In genomic region chr2:44934521-44934961, GRCh38 we compare ENCODE assay signal across 13 cellular contexts. TPM values are rescaled to one million over a fixed set of nuclear protein-coding genes. Genes with fewer than 3 reads are reported as not detected.
A peak's percentile ranks its signal among the peaks of the same experiment; 100 is the strongest.
DNase-seq lines count a peak whose midpoint lies in the region; ATAC-seq and TF ChIP-seq lines count a peak whose summit lies in the region.
"Had no signal": no experiment of that assay in that cellular context is flagged by ENCODE, and none has a peak within 500 bp of the region (broad histone marks: within the 10 kb centered on the region; RNA-seq: fewer than 3 reads in every experiment).

No MANE protein-coding gene starts in this region.

- H3K4me1 ChIP-seq in heart left ventricle = peaks cover 2 to 59% (median 20%) of the 10 kb centered on the region in 12 donors

- H3K9me3 ChIP-seq in heart left ventricle = no peaks in the 10 kb centered on the region

- no peak for TF ChIP-seq CTCF in heart left ventricle (IDR thresholded peaks at IDR 0.05)
- no peak for TF ChIP-seq CTCF in glutamatergic neuron (IDR thresholded peaks at IDR 0.05; ENCODE audit: partially characterized antibody, unreplicated experiment)

- H3K36me3 ChIP-seq in heart left ventricle = no peaks in the 10 kb centered on the region

- H3K4me3 ChIP-seq in heart left ventricle = peak overlapping the region in 7 of 12 donors; percentile 16 to 33 (median 25)
- H3K4me3 ChIP-seq: GM12878 had no signal

- peaks cover 8% of the 10 kb centered on the region for H3K4me1 Mint-ChIP-seq in glutamatergic neuron (ENCODE audit: low read depth, unreplicated experiment)
- peaks cover 87% of the 10 kb centered on the region for H3K4me1 Mint-ChIP-seq in stimulated activated naive CD8-positive, alpha-beta T cell treated with anti-CD3 and anti-CD28 coated beads, Interleukin-15, amount 100 ng/mL, for 72 hours

- no peak overlapping the region for H3K27ac Mint-ChIP-seq in glutamatergic neuron (ENCODE audit: unreplicated experiment)
- H3K27ac Mint-ChIP-seq in stimulated activated naive CD8-positive, alpha-beta T cell treated with anti-CD3 and anti-CD28 coated beads, Interleukin-15, amount 100 ng/mL, for 72 hours = peak overlapping the region in 1 of 2 donors; percentile 76
- H3K27ac Mint-ChIP-seq: CD14-positive monocyte had no signal

- H3K27me3 Mint-ChIP-seq in glutamatergic neuron (ENCODE audit: unreplicated experiment) = peaks cover 47% of the 10 kb centered on the region
- H3K27me3 Mint-ChIP-seq in stimulated activated naive CD8-positive, alpha-beta T cell treated with anti-CD3 and anti-CD28 coated beads, Interleukin-15, amount 100 ng/mL, for 72 hours = peaks cover 99% of the 10 kb centered on the region

- H3K36me3 Mint-ChIP-seq in glutamatergic neuron (ENCODE audit: unreplicated experiment) = no peaks in the 10 kb centered on the region
- H3K36me3 Mint-ChIP-seq: CD14-positive monocyte had no signal

- no peak overlapping the region for H3K27ac ChIP-seq in heart left ventricle

- intact Hi-C loops in heart left ventricle (cut with DNase I) (no loop called here), Right ventricle myocardium superior (cut with DNase I) (no loop called here)

- DNase-seq in heart left ventricle = no peak
- DNase-seq in Right ventricle myocardium superior = no peak
- DNase-seq in NCI-H2171 (lab: John Stamatoyannopoulos, UW) = peak; percentile 17
- no peak for DNase-seq in glutamatergic neuron
- no peak for DNase-seq in stimulated activated naive CD8-positive, alpha-beta T cell treated with anti-CD3 and anti-CD28 coated beads, Interleukin-15, amount 100 ng/mL, for 72 hours
- DNase-seq in central memory CD4-positive, alpha-beta T cell = no peak
- DNase-seq in A172 (ENCODE audit: low spot score) = no peak
- DNase-seq in activated CD8-positive, alpha-beta memory T cell treated with anti-CD3 and anti-CD28 coated beads, Interleukin-2, amount 50 U/mL, for 48 hours = no peak
- DNase-seq: NCI-H2029 had no signal

- peaks cover 79 to 100% (median 97%) of the 10 kb centered on the region in 9 donors for H3K27me3 ChIP-seq in heart left ventricle

- ATAC-seq in heart left ventricle = no peak
- ATAC-seq in Right ventricle myocardium superior (ENCODE audit: poor library complexity) = no peak
- no peak for ATAC-seq in stimulated activated naive CD8-positive, alpha-beta T cell treated with anti-CD3 and anti-CD28 coated beads, Interleukin-15, amount 100 ng/mL, for 72 hours

- WGBS in heart left ventricle, 4 donors = 1 to 2% (median 1%) methylated on average over 32 to 33 of the region's 33 CpGs

- peak overlapping the region; percentile 64 for H3K4me3 Mint-ChIP-seq in glutamatergic neuron (ENCODE audit: unreplicated experiment)
- peak overlapping the region; percentile 55 to 74 for H3K4me3 Mint-ChIP-seq in stimulated activated naive CD8-positive, alpha-beta T cell treated with anti-CD3 and anti-CD28 coated beads, Interleukin-15, amount 100 ng/mL, for 72 hours

- H3K9me3 Mint-ChIP-seq in glutamatergic neuron (ENCODE audit: unreplicated experiment) = peaks cover 20% of the 10 kb centered on the region
- no peaks in the 10 kb centered on the region for H3K9me3 Mint-ChIP-seq in stimulated activated naive CD8-positive, alpha-beta T cell treated with anti-CD3 and anti-CD28 coated beads, Interleukin-15, amount 100 ng/mL, for 72 hours

- no peak for TF ChIP-seq POLR2A in heart left ventricle (IDR thresholded peaks at IDR 0.05)

RNA-seq across cellular contexts. Expression of gene SIX3, which starts 7.0 kb away (rescaled TPM):
- total RNA-seq in heart left ventricle (not detected), Right ventricle myocardium superior (not detected), glutamatergic neuron (ENCODE audit: unreplicated experiment) (0.86 TPM)
- not detected for polyA plus RNA-seq in heart left ventricle
- not detected in 2 replicates for total RNA-seq in A172 (2014; rRNA removed; shearing (Covaris generic))
- total RNA-seq: kidney epithelial cell had no signal
- polyA plus RNA-seq: CD14-positive monocyte, esophagus had no signal
